Comparison of ENCODE assay signal across 17 cellular contexts in the genomic region with DNA sequence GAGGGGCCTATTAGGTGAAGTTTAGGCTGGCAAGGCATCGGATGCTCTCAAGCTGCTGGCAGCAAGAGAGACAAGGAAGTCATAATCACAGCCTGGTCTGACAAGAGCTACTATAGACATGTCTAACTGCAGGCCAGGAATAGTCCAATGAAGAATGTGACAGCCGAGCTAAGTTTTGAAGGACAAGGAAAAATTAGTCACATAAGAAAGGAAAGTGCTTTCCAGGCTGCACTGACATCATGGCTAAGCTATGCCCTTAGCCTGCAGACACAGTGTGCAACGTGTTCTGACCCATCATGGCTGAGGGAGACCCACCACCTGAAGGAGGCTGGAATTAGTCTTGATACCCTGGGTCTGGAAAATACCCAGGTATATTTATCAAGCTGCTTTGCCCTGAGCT.
"Had no signal": no experiment of that assay in that cellular context is flagged by ENCODE, and none has a peak within 500 bp of the region (broad histone marks: within the 10 kb centered on the region; RNA-seq: fewer than 3 reads in every experiment).

No MANE protein-coding gene starts in this region.

- H3K36me3 Mint-ChIP-seq: naive B cell had no signal

- H3K27ac ChIP-seq: colonic mucosa, heart left ventricle, pancreas, sigmoid colon, stomach had no signal

- H3K4me1 ChIP-seq: colonic mucosa, pancreas, stomach had no signal

- H3K9me3 ChIP-seq: colonic mucosa, heart left ventricle, pancreas, sigmoid colon, stomach had no signal

- H3K4me3 ChIP-seq: colonic mucosa, heart left ventricle, pancreas, sigmoid colon, stomach had no signal

- H3K4me3 Mint-ChIP-seq: activated naive CD8-positive, alpha-beta T cell treated with anti-CD3 and anti-CD28 coated beads, Interleukin-2, amount 50 U/mL, for 24 hours; immature natural killer cell; naive B cell had no signal

- H3K27ac Mint-ChIP-seq: activated naive CD8-positive, alpha-beta T cell treated with anti-CD3 and anti-CD28 coated beads, Interleukin-2, amount 50 U/mL, for 24 hours; immature natural killer cell had no signal

- H3K9me3 Mint-ChIP-seq: activated naive CD8-positive, alpha-beta T cell treated with anti-CD3 and anti-CD28 coated beads, Interleukin-2, amount 50 U/mL, for 24 hours; immature natural killer cell had no signal

- DNase-seq: activated CD4-positive, alpha-beta T cell treated with anti-CD3 and anti-CD28 coated beads, Interleukin-2, amount 50 U/mL, for 1 hour; activated CD8-positive, alpha-beta memory T cell treated with anti-CD3 and anti-CD28 coated beads for 24 hours; activated naive CD4-positive, alpha-beta T cell; activated naive CD8-positive, alpha-beta T cell treated with anti-CD3 and anti-CD28 coated beads, Interleukin-2, amount 50 U/mL, for 24 hours; aorta; caudate nucleus; colonic mucosa; heart left ventricle; immature natural killer cell; naive B cell; pancreas; sigmoid colon; stimulated activated CD4-positive, alpha-beta T cell treated with anti-CD3 and anti-CD28 coated beads, Interleukin-12 subunit alpha, Interleukin-12 subunit beta, amount 100 ng/mL, for 4 hours; stimulated activated CD4-positive, alpha-beta T cell treated with anti-CD3 and anti-CD28 coated beads, Interleukin-2, amount 100 ng/mL, for 24 hours; stomach; T-helper 9 cell had no signal

- H3K27me3 ChIP-seq: colonic mucosa, heart left ventricle, pancreas, sigmoid colon, stomach had no signal

- H3K4me1 Mint-ChIP-seq: activated naive CD8-positive, alpha-beta T cell treated with anti-CD3 and anti-CD28 coated beads, Interleukin-2, amount 50 U/mL, for 24 hours; immature natural killer cell; naive B cell had no signal

- ATAC-seq: activated CD4-positive, CD25-positive, alpha-beta regulatory T cell treated with anti-CD3 and anti-CD28 coated beads, Interleukin-2, amount 50 U/mL, for 24 hours; activated naive CD8-positive, alpha-beta T cell treated with anti-CD3 and anti-CD28 coated beads, Interleukin-2, amount 50 U/mL, for 24 hours; pancreas had no signal

- H3K36me3 ChIP-seq: colonic mucosa, pancreas, sigmoid colon, stomach had no signal
